In the genomic region with DNA sequence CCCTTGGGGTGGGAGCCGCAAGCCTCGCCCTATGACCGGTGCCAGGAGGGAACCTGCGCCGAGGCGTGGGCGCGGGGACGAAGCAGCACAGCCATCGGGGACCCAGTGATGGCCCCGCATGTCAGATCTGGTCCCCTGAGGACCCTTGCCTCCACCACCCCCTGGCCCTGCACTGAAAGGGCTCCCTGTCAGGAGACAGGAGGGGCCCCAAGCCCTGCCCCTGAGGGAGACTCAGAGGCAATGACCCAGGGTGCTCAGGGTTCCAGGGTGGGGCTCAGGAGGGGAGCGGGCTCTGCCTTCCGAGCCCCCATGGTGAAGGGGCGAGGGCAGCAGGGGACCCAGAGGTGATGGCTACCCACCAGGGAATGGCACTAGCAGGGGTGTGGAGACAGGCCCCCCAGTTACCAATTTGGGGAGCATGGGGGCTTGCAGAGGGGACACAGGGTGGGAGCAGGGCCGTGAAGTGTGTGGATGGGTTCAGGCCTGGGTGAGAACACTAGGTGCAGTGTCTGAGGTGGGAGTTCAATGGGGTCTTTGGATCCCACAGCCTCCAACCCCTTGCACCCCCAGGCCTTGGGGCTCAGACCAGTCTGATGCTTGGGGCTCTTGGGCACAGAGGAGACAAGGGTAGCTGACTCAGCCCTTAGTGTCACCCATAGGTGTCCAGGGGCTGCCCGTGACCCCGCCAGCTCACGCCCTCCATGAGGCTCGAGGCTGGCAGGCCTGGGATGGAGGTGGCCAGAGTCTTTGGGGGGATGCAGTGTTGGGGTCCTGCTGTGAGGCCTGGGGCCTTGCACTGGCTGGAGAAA, we compare ENCODE assay signal across 1 cellular context.
TF ChIP-seq lines count a peak whose summit lies in the region.

No MANE protein-coding gene starts in this region.

TF ChIP-seq in HCT116, 20 proteins besides CTCF, POLR2A, EP300 and RAD21:
- TF ChIP-seq, protein P1, sequence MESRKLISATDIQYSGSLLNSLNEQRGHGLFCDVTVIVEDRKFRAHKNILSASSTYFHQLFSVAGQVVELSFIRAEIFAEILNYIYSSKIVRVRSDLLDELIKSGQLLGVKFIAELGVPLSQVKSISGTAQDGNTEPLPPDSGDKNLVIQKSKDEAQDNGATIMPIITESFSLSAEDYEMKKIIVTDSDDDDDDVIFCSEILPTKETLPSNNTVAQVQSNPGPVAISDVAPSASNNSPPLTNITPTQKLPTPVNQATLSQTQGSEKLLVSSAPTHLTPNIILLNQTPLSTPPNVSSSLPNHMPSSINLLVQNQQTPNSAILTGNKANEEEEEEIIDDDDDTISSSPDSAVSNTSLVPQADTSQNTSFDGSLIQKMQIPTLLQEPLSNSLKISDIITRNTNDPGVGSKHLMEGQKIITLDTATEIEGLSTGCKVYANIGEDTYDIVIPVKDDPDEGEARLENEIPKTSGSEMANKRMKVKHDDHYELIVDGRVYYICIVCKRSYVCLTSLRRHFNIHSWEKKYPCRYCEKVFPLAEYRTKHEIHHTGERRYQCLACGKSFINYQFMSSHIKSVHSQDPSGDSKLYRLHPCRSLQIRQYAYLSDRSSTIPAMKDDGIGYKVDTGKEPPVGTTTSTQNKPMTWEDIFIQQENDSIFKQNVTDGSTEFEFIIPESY (IDR thresholded peaks at IDR 0.05; ENCODE audit: extremely low read depth, insufficient replicate concordance, low read length) = no peak
- TF ChIP-seq EZH2 (IDR thresholded peaks at IDR 0.05) = no peak
- no peak for TF ChIP-seq ZFX (IDR thresholded peaks at IDR 0.05)
- TF ChIP-seq FOSL1 (IDR thresholded peaks at IDR 0.05; ENCODE audit: low read depth) = no peak
